In the genomic region with DNA sequence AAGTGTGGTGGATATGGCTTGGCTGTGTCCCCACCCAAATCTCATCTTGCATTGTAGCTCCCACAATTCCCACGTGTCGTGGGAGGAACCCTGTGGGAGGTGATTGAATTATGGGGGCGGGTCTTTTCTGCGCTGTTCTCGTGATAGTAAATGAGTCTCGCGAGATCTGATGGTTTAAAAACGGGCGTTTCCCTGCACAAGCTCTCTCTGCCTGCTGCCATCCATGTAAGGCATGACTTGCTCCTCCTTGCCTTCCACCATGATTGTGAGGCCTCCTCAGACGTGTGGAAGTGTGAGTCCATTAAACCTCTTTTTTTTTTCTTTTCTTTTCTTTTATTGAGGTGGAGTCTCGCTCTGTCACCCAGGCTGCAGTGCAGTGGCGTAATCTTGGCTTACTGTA, we compare ENCODE assay signal across 12 cellular contexts. TPM values are rescaled to one million over a fixed set of nuclear protein-coding genes. Genes with fewer than 3 reads are reported as not detected.
"Had no signal": no experiment of that assay in that cellular context is flagged by ENCODE, and none has a peak within 500 bp of the region (broad histone marks: within the 10 kb centered on the region; RNA-seq: fewer than 3 reads in every experiment).

No MANE protein-coding gene starts in this region.

RNA-seq across cellular contexts. Expression of gene ONECUT3, which starts 57.8 kb away (rescaled TPM):
- total RNA-seq: activated B cell treated with CpG ODN at 0.5 μM for 24 hours; activated CD4-positive, alpha-beta memory T cell treated with anti-CD3 and anti-CD28 coated beads for 36 hours; activated CD4-positive, alpha-beta memory T cell treated with anti-CD3 and anti-CD28 coated beads, Interleukin-2, amount 10 ng/mL, durations not matched to agents 7 days and 5 days; activated CD4-positive, alpha-beta T cell treated with anti-CD3 and anti-CD28 coated beads for 36 hours; activated CD4-positive, alpha-beta T cell treated with anti-CD3 and anti-CD28 coated beads, Interleukin-2, amount 10 ng/mL, durations not matched to agents 24 days and 14 days; activated CD8-positive, alpha-beta memory T cell treated with anti-CD3 and anti-CD28 coated beads for 36 hours; activated CD8-positive, alpha-beta memory T cell treated with anti-CD3 and anti-CD28 coated beads, Interleukin-2, amount 10 ng/mL, durations not matched to agents 7 days and 5 days; activated CD8-positive, alpha-beta T cell treated with anti-CD3 and anti-CD28 coated beads for 36 hours; activated CD8-positive, alpha-beta T cell treated with anti-CD3 and anti-CD28 coated beads, Interleukin-2, amount 10 ng/mL, durations not matched to agents 7 days and 5 days; T-helper 1 cell treated with Interleukin-12 subunit alpha and Interleukin-12 subunit beta and Interleukin-4 antibody, amounts not matched to agents 30 ng/mL and 1 ng/mL, for 36 hours; T-helper 17 cell; T-helper 2 cell treated with Interferon-gamma antibody and Interleukin-4, amounts not matched to agents 100 ng/mL and 5 ng/mL, for 36 hours had no signal
